Comparison of ENCODE assay signal across 23 cellular contexts in genomic region chr22:33382427-33382826, GRCh38.
"Had no signal": no experiment of that assay in that cellular context is flagged by ENCODE, and none has a peak within 500 bp of the region (broad histone marks: within the 10 kb centered on the region; RNA-seq: fewer than 3 reads in every experiment).

No MANE protein-coding gene starts in this region.

- H3K27me3 Mint-ChIP-seq: activated CD4-positive, alpha-beta memory T cell treated with anti-CD3 and anti-CD28 coated beads for 36 hours; activated CD8-positive, alpha-beta memory T cell treated with anti-CD3 and anti-CD28 coated beads, Interleukin-2, amount 10 ng/mL, durations not matched to agents 7 days and 5 days; activated T-cell treated with anti-CD3 and anti-CD28 coated beads, Interleukin-2, amount 50 U/mL, for 24 hours had no signal

- H3K4me3 ChIP-seq: cardiac muscle cell, mucosa of descending colon, right atrium auricular region, smooth muscle cell had no signal

- H3K27ac ChIP-seq: cardiac muscle cell, foreskin keratinocyte, neutrophil, right atrium auricular region, WERI-Rb-1 had no signal

- H3K36me3 ChIP-seq: cardiac muscle cell, neutrophil, WERI-Rb-1 had no signal

- H3K4me1 ChIP-seq: right atrium auricular region had no signal

- ATAC-seq: activated CD8-positive, alpha-beta memory T cell treated with anti-CD3 and anti-CD28 coated beads, Interleukin-2, amount 10 ng/mL, durations not matched to agents 7 days and 5 days; foreskin keratinocyte; left colon; mucosa of descending colon; naive thymus-derived CD8-positive, alpha-beta T cell; stimulated activated naive CD8-positive, alpha-beta T cell treated with anti-CD3 and anti-CD28 coated beads, Interleukin-15, Interleukin-2, amounts not matched to agents 100 U/mL and 50 U/mL, for 24 hours had no signal

- H3K4me3 Mint-ChIP-seq: activated CD4-positive, alpha-beta memory T cell treated with anti-CD3 and anti-CD28 coated beads for 36 hours; activated CD8-positive, alpha-beta memory T cell treated with anti-CD3 and anti-CD28 coated beads, Interleukin-2, amount 10 ng/mL, durations not matched to agents 7 days and 5 days; activated T-cell treated with anti-CD3 and anti-CD28 coated beads, Interleukin-2, amount 50 U/mL, for 24 hours; immature natural killer cell; T-helper 1 cell treated with Interleukin-12 subunit alpha and Interleukin-12 subunit beta and Interleukin-4 antibody, amounts not matched to agents 30 μg/mL and 1 μg/mL, for 36 hours had no signal

- H3K36me3 Mint-ChIP-seq: activated CD4-positive, alpha-beta memory T cell treated with anti-CD3 and anti-CD28 coated beads for 36 hours; activated CD8-positive, alpha-beta memory T cell treated with anti-CD3 and anti-CD28 coated beads, Interleukin-2, amount 10 ng/mL, durations not matched to agents 7 days and 5 days had no signal

- H3K4me1 Mint-ChIP-seq: activated CD8-positive, alpha-beta memory T cell treated with anti-CD3 and anti-CD28 coated beads, Interleukin-2, amount 10 ng/mL, durations not matched to agents 7 days and 5 days; immature natural killer cell; naive thymus-derived CD8-positive, alpha-beta T cell had no signal

- H3K27ac Mint-ChIP-seq: activated CD4-positive, alpha-beta memory T cell treated with anti-CD3 and anti-CD28 coated beads for 36 hours; activated CD8-positive, alpha-beta memory T cell treated with anti-CD3 and anti-CD28 coated beads, Interleukin-2, amount 10 ng/mL, durations not matched to agents 7 days and 5 days; activated T-cell treated with anti-CD3 and anti-CD28 coated beads, Interleukin-2, amount 50 U/mL, for 24 hours; immature natural killer cell; naive thymus-derived CD8-positive, alpha-beta T cell; T-helper 1 cell treated with Interleukin-12 subunit alpha and Interleukin-12 subunit beta and Interleukin-4 antibody, amounts not matched to agents 30 μg/mL and 1 μg/mL, for 36 hours had no signal

- H3K9me3 ChIP-seq: neutrophil had no signal

- H3K27me3 ChIP-seq: cardiac muscle cell, foreskin keratinocyte, neutrophil, right atrium auricular region had no signal

- DNase-seq: activated CD4-positive, alpha-beta memory T cell treated with anti-CD3 and anti-CD28 coated beads for 36 hours; activated CD8-positive, alpha-beta memory T cell treated with anti-CD3 and anti-CD28 coated beads, Interleukin-2, amount 10 ng/mL, durations not matched to agents 7 days and 5 days; activated effector memory CD4-positive, alpha-beta T cell treated with Interleukin-2 at 50 U/mL for 16 hours; activated naive CD4-positive, alpha-beta T cell treated with anti-CD3 and anti-CD28 coated beads, Interleukin-2, amount 50 U/mL, for 16 hours; activated T-cell treated with anti-CD3 and anti-CD28 coated beads, Interleukin-2, amount 50 U/mL, for 24 hours; cortex of kidney; effector CD8-positive, alpha-beta T cell; foreskin keratinocyte; immature natural killer cell; left colon; mammary epithelial cell; mucosa of descending colon; naive thymus-derived CD8-positive, alpha-beta T cell; stimulated activated CD4-positive, alpha-beta T cell treated with anti-CD3 and anti-CD28 coated beads, Interleukin-4, amount 100 ng/mL, for 4 hours; stimulated activated CD8-positive, alpha-beta memory T cell treated with anti-CD3 and anti-CD28 coated beads, Interleukin-4, amount 100 ng/mL, for 48 hours; stimulated activated naive CD8-positive, alpha-beta T cell treated with anti-CD3 and anti-CD28 coated beads, Interleukin-15, Interleukin-2, amounts not matched to agents 100 U/mL and 50 U/mL, for 24 hours; trophoblast cell; WERI-Rb-1 had no signal
